Comparison of ENCODE assay signal across 21 cellular contexts in the genomic region with DNA sequence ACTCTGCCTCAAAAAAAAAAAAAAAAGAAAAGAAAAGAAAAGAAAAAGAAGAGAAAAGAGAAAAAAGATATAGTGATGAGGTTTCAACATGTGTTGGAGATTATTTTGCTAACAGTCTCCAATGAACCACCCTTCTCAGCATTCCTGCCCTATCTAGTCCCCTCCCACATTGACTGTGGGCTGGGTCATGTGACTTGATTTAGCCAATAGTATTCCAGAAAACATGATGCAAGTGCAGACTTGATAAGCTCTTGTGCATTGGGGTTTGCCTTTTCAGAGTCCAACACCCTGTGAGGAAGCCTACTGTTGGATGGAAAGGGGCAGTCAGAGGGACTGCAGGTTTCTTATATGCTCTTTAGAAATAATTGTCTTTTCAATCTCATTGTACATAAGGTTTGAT. TPM values are rescaled to one million over a fixed set of nuclear protein-coding genes. Genes with fewer than 3 reads are reported as not detected.
A peak's percentile ranks its signal among the peaks of the same experiment; 100 is the strongest.
DNase-seq lines count a peak whose midpoint lies in the region; ATAC-seq and TF ChIP-seq lines count a peak whose summit lies in the region.
"Had no signal": no experiment of that assay in that cellular context is flagged by ENCODE, and none has a peak within 500 bp of the region (broad histone marks: within the 10 kb centered on the region; RNA-seq: fewer than 3 reads in every experiment).

No MANE protein-coding gene starts in this region.

- H3K9me3 ChIP-seq in A673 (ENCODE audit: low read depth, low read length, poor library complexity, severe bottlenecking): no peaks in the 10 kb centered on the region
- H3K9me3 ChIP-seq: body of pancreas, esophagus squamous epithelium, upper lobe of right lung had no signal

- intact Hi-C loops in A673 (cut with micrococcal nuclease; ENCODE audit: unreplicated experiment): no loop called here

- peaks cover 3% of the 10 kb centered on the region for H3K27me3 ChIP-seq in A673 (replicated peaks; ENCODE audit: insufficient read depth, low read depth, low read length, poor library complexity)
- H3K27me3 ChIP-seq: body of pancreas, upper lobe of right lung had no signal

- no TSS peak for BruUV-seq in A673 (replicated peaks; lab: Mats Ljungman, UMichigan)

- no peak for ATAC-seq in HG03432 (IDR thresholded peaks at IDR 0.05; ENCODE audit: unreplicated experiment)
- ATAC-seq: activated CD4-positive, CD25-positive, alpha-beta regulatory T cell treated with anti-CD3 and anti-CD28 coated beads, Interleukin-2, amount 50 U/mL, for 24 hours; body of pancreas; GM12878; natural killer cell; upper lobe of right lung had no signal

- no peak overlapping the region for H3K27ac ChIP-seq in A673 (ENCODE audit: low read depth, low read length, poor library complexity, severe bottlenecking)
- H3K27ac ChIP-seq: body of pancreas, esophagus squamous epithelium, upper lobe of right lung had no signal

- H3K4me1 ChIP-seq in A673 (ENCODE audit: insufficient read depth, low read length, poor library complexity, severe bottlenecking): no peaks in the 10 kb centered on the region
- H3K4me1 ChIP-seq: body of pancreas, esophagus squamous epithelium, upper lobe of right lung had no signal

- no peaks in the 10 kb centered on the region for H3K36me3 ChIP-seq in A673 (ENCODE audit: insufficient read depth, low read length, poor library complexity, severe bottlenecking)
- H3K36me3 ChIP-seq: esophagus squamous epithelium, upper lobe of right lung had no signal

- CTCF ChIA-PET in A673 (lab: Charles Lee): no interaction called here
- CTCF ChIA-PET in HEK293T (lab: Yijun Ruan, JAX): no interaction called here

- DNase-seq in A673 (ENCODE audit: low spot score) (peak; percentile 40), HEK293T (ENCODE audit: extremely low spot score) (peak; percentile 15), SK-N-DZ (ENCODE audit: low spot score) (peak; percentile 16), fibroblast of mammary gland (ENCODE audit: low read depth) (peak; percentile 20), SW 1271 (lab: John Stamatoyannopoulos, UW) (no peak), NCI-H345 treated with DMSO at 0.1 percent for 48 hours (lab: John Stamatoyannopoulos, UW; ENCODE audit: unreplicated experiment) (no peak), NCI-H510A treated with DMSO at 0.1 percent for 48 hours (lab: John Stamatoyannopoulos, UW) (no peak)
- DNase-seq: body of pancreas; CD4-positive, alpha-beta memory T cell; esophagus squamous epithelium; HCEC 1CT; hippocampal formation; kidney glomerular epithelial cell; natural killer cell; NCI-H1930; NCI-H510A; posterior cingulate gyrus; upper lobe of right lung had no signal

- TF ChIP-seq CTCF in A673 (conservative IDR thresholded peaks at IDR 0.05; ENCODE audit: low read depth, low read length): no peak
- TF ChIP-seq CTCF in fibroblast of mammary gland (conservative IDR thresholded peaks at IDR 0.05; ENCODE audit: control insufficient read depth, insufficient read depth, low read depth, low read length): no peak

- no peak overlapping the region for H3K4me3 ChIP-seq in A673 (ENCODE audit: low read depth, low read length, poor library complexity, severe bottlenecking)
- no peak overlapping the region for H3K4me3 ChIP-seq in fibroblast of mammary gland (ENCODE audit: control insufficient read depth, low read depth, low read length)
- H3K4me3 ChIP-seq: body of pancreas, esophagus squamous epithelium, GM12878, upper lobe of right lung had no signal

- POLR2A ChIA-PET in A673 (lab: Charles Lee; ENCODE audit: low non-redundant PET): no interaction called here
- POLR2A ChIA-PET in HEK293T (lab: Yijun Ruan, JAX): no interaction called here

TF ChIP-seq in HEK293T, 16 proteins besides CTCF, POLR2A, EP300 and RAD21:
- TF ChIP-seq SUZ12 (IDR thresholded peaks at IDR 0.05) (no peak), TARDBP (IDR thresholded peaks at IDR 0.05) (no peak), NFRKB (IDR thresholded peaks at IDR 0.05) (no peak), ZNF384 (IDR thresholded peaks at IDR 0.05) (no peak), L3MBTL2 (conservative IDR thresholded peaks at IDR 0.05) (no peak), CTBP1 (IDR thresholded peaks at IDR 0.05; ENCODE audit: borderline replicate concordance) (no peak), FOXA1 (IDR thresholded peaks at IDR 0.05) (no peak), BHLHE40 (IDR thresholded peaks at IDR 0.05; ENCODE audit: borderline replicate concordance) (no peak), ARNT (IDR thresholded peaks at IDR 0.05) (no peak), LEF1 (IDR thresholded peaks at IDR 0.05; ENCODE audit: borderline replicate concordance) (no peak), FOXM1 (IDR thresholded peaks at IDR 0.05; ENCODE audit: borderline replicate concordance) (no peak), SP1 (IDR thresholded peaks at IDR 0.05) (no peak), ELF4 (IDR thresholded peaks at IDR 0.05) (no peak), HDGF (IDR thresholded peaks at IDR 0.05; ENCODE audit: borderline replicate concordance) (no peak), FOXK2 (IDR thresholded peaks at IDR 0.05) (no peak)
- TF ChIP-seq, protein P1, sequence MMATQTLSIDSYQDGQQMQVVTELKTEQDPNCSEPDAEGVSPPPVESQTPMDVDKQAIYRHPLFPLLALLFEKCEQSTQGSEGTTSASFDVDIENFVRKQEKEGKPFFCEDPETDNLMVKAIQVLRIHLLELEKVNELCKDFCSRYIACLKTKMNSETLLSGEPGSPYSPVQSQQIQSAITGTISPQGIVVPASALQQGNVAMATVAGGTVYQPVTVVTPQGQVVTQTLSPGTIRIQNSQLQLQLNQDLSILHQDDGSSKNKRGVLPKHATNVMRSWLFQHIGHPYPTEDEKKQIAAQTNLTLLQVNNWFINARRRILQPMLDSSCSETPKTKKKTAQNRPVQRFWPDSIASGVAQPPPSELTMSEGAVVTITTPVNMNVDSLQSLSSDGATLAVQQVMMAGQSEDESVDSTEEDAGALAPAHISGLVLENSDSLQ (IDR thresholded peaks at IDR 0.05): no peak
TF ChIP-seq in HEK293T: peak in this region for 0.

RNA-seq across cellular contexts. Expression of a gene that starts 37.8 kb away (rescaled TPM):
- 0.71 and 1.1 TPM in 2 replicates for total RNA-seq in A673 (2021)
- 2.9 and 3.9 TPM in 2 replicates for polyA plus RNA-seq in SK-N-DZ (2014; cell fraction: cytosol; rRNA removed)
- polyA plus RNA-seq in SK-N-DZ (2014; cell fraction: nucleus; rRNA removed): 4.9 and 8.8 TPM in 2 replicates
- polyA plus RNA-seq: CD4-positive, alpha-beta memory T cell had no signal

Comparison
In these comparisons a context has a peak if more than half of its experiments do, and no peak if none do; other contexts are left out.
1. DNase-seq: peak in A673 (single experiment), HEK293T (single experiment), SK-N-DZ (single experiment) and fibroblast of mammary gland (single experiment); none in SW 1271 (0 of 2), NCI-H345 treated with DMSO at 0.1 percent for 48 hours (single experiment) and NCI-H510A treated with DMSO at 0.1 percent for 48 hours (single experiment).